ENCODE assay signal across 10 cellular contexts in genomic region chr14:24665440-24665991, GRCh38. TPM values are rescaled to one million over a fixed set of nuclear protein-coding genes. Genes with fewer than 3 reads are reported as not detected.
DNase-seq lines count a peak whose midpoint lies in the region; ATAC-seq, FAIRE-seq and TF ChIP-seq lines count a peak whose summit lies in the region.
"Had no signal": no experiment of that assay in that cellular context is flagged by ENCODE, and none has a peak within 500 bp of the region (broad histone marks: within the 10 kb centered on the region; RNA-seq: fewer than 3 reads in every experiment).

No MANE protein-coding gene starts in this region.

- peaks cover 0 to 5% (median 0%) of the 10 kb centered on the region in 7 donors for H3K9me3 Mint-ChIP-seq in naive B cell

- peaks cover 37 to 50% (median 42%) of the 10 kb centered on the region in 3 donors for H3K4me1 Mint-ChIP-seq in naive B cell

- H3K9me3 ChIP-seq in vagina (no peaks in the 10 kb centered on the region), breast epithelium (no peaks in the 10 kb centered on the region)

- H3K27me3 Mint-ChIP-seq in naive B cell, result no peaks in the 10 kb centered on the region

- ATAC-seq in GM18873 (IDR thresholded peaks at IDR 0.05; ENCODE audit: low FRiP score, unreplicated experiment), result peak; percentile 94
- ATAC-seq in HG02588 (IDR thresholded peaks at IDR 0.05; ENCODE audit: unreplicated experiment), result peak; percentile 99
- peak; percentile 72 to 74 for ATAC-seq in naive B cell (ENCODE audit: low read depth in 2 of 2)

- H3K4me3 ChIP-seq in vagina, result no peak overlapping the region
- no peak overlapping the region for H3K4me3 ChIP-seq in breast epithelium

- intact Hi-C loops in vagina (cut with DNase I), result no loop called here
- intact Hi-C loops in breast epithelium (cut with DNase I; ENCODE audit: low total_unique reads), result no loop called here

- H3K36me3 ChIP-seq in vagina, result no peaks in the 10 kb centered on the region
- no peaks in the 10 kb centered on the region for H3K36me3 ChIP-seq in breast epithelium

- peak overlapping the region; percentile 65 to 89 (median 78) for H3K4me3 Mint-ChIP-seq in naive B cell

- H3K4me1 ChIP-seq in vagina (no peaks in the 10 kb centered on the region), breast epithelium (no peaks in the 10 kb centered on the region)
- H3K4me1 ChIP-seq: parathyroid adenoma had no signal

- H3K27ac ChIP-seq in vagina (no peak overlapping the region), breast epithelium (no peak overlapping the region)
- H3K27ac ChIP-seq: parathyroid adenoma had no signal

- TF ChIP-seq CTCF in vagina (IDR thresholded peaks at IDR 0.05) (no peak), breast epithelium (IDR thresholded peaks at IDR 0.05) (no peak), D721Med (IDR thresholded peaks at IDR 0.05; ENCODE audit: insufficient read depth, missing control alignments) (no peak)

- H3K27ac Mint-ChIP-seq in naive B cell, result peak overlapping the region in 5 of 6 donors; percentile 52 to 95 (median 78)

- DNase-seq in NAMALWA (ENCODE audit: low spot score) (peak; percentile 8), naive B cell (peak; percentile 22), vagina (ENCODE audit: extremely low spot score in 2 of 2) (no peak), breast epithelium (ENCODE audit: low spot score in 2 of 2) (no peak), D721Med (ENCODE audit: insufficient read length, low spot score) (no peak)
- no peak for DNase-seq in effector CD8-positive, alpha-beta T cell (lab: John Stamatoyannopoulos, UW)
- DNase-seq: IMR-90 had no signal

- H3K27me3 ChIP-seq in vagina (no peaks in the 10 kb centered on the region), breast epithelium (no peaks in the 10 kb centered on the region)

- no peak for FAIRE-seq in D721Med (lab: Jason Lieb, UNC)

- H3K36me3 Mint-ChIP-seq in naive B cell, result no peaks in the 10 kb centered on the region

- TF ChIP-seq POLR2A in vagina (IDR thresholded peaks at IDR 0.05) (no peak), breast epithelium (IDR thresholded peaks at IDR 0.05) (no peak)

RNA-seq across cellular contexts. Expression of gene GZMB, which starts 31.5 kb away (rescaled TPM):
- 1 to 10 TPM; 1.1 to 3.2 (median 2.6) TPM for polyA plus RNA-seq in naive B cell (ENCODE audit: low read depth in 6 of 6)
- 2.2 TPM for total RNA-seq in vagina
- total RNA-seq in breast epithelium, result 1 to 10 TPM in 2 of 3 donors, not detected in 1; 1.3 to 2.2 TPM
- total RNA-seq: IMR-90 had no signal
- polyA plus RNA-seq: IMR-90 had no signal

RNA-seq across cellular contexts. Expression of gene GZMH, which starts 56.0 kb away (rescaled TPM):
- 1 to 10 TPM in 4 of 6 donors, under 1 TPM in 1, not detected in 1; 0.65 to 4.0 (median 2.3) TPM for polyA plus RNA-seq in naive B cell (ENCODE audit: low read depth in 6 of 6)
- total RNA-seq in vagina (not detected), breast epithelium (1 to 10 TPM in 1 of 3 donors, under 1 TPM in 2; 0.80 to 1.3 (median 0.98) TPM)
- total RNA-seq: IMR-90 had no signal
- polyA plus RNA-seq: IMR-90 had no signal

Comparison
In these comparisons a context has a peak if more than half of its experiments do, and no peak if none do; other contexts are left out.
1. DNase-seq: peak in NAMALWA (single experiment) and naive B cell (single experiment); none in vagina (0 of 2), effector CD8-positive, alpha-beta T cell (single experiment), breast epithelium (0 of 2) and D721Med (single experiment).
2. Peak in every context shown above with its lines, with median percentiles within 50 percentile points of each other: ATAC-seq.